ENCODE assay signal across 1 cellular context in genomic region chr1:203682401-203683383, GRCh38.
TF ChIP-seq lines count a peak whose summit lies in the region.

No MANE protein-coding gene starts in this region.

TF ChIP-seq in K562, 482 proteins besides CTCF, POLR2A, EP300 and RAD21 (continued from another document and continues in another):
- TF ChIP-seq JUN (IDR thresholded peaks at IDR 0.05; ENCODE audit: borderline replicate concordance, low read depth, low read length) (no peak), JUN (CRISPR knock-in tag; IDR thresholded peaks at IDR 0.05; ENCODE audit: borderline replicate concordance) (no peak), TBL1XR1 (IDR thresholded peaks at IDR 0.05; ENCODE audit: low read length in 2 of 2) (no peak; a peak in 1 of 4 replicates), MTA3 (IDR thresholded peaks at IDR 0.05; ENCODE audit: borderline replicate concordance) (0 out of 2 replicates have a peak, but pooled peaks have one; percentile 38), SUPT5H (IDR thresholded peaks at IDR 0.05) (peak; percentile 29; the same call in 1 of the 2 replicates), TBP (optimal IDR thresholded peaks at IDR 0.05; ENCODE audit: low read depth, low read length) (peak; percentile 59), BCOR (IDR thresholded peaks at IDR 0.05) (no peak), TRIM24 (IDR thresholded peaks at IDR 0.05) (peak; percentile 23 to 98; a peak in 2 of 4 replicates), FOS (IDR thresholded peaks at IDR 0.05; ENCODE audit: extremely low read depth, insufficient read length) (no peak), STAT5B (CRISPR knock-in tag; IDR thresholded peaks at IDR 0.05) (no peak), ZFP36 (IDR thresholded peaks at IDR 0.05; ENCODE audit: low read depth, low read length, partially characterized antibody) (no peak), ZNF175 (CRISPR knock-in tag; IDR thresholded peaks at IDR 0.05; ENCODE audit: low read depth) (peak; percentile 66; the same call in 1 of the 2 replicates), HOMEZ (CRISPR knock-in tag; IDR thresholded peaks at IDR 0.05) (no peak), ZNF232 (CRISPR knock-in tag; IDR thresholded peaks at IDR 0.05) (no peak), TFE3 (CRISPR knock-in tag; IDR thresholded peaks at IDR 0.05) (no peak), CHD1 (IDR thresholded peaks at IDR 0.05; ENCODE audit: low read length) (no peak), ZNF324 (CRISPR knock-in tag; IDR thresholded peaks at IDR 0.05) (no peak), ETS2 (tag; IDR thresholded peaks at IDR 0.05; ENCODE audit: borderline replicate concordance, poor library complexity, severe bottlenecking) (no peak), FOXK2 (conservative IDR thresholded peaks at IDR 0.05 in 1 of 2, IDR thresholded peaks at IDR 0.05 in 1 of 2; ENCODE audit: low read depth in 2 of 2) (peak; percentile 93 to 95), GTF2E2 (tag; IDR thresholded peaks at IDR 0.05) (no peak), ZNF384 (IDR thresholded peaks at IDR 0.05; ENCODE audit: low read depth, low read length) (peak; percentile 25; the same call in 1 of the 2 replicates), KAT8 (IDR thresholded peaks at IDR 0.05; ENCODE audit: low read depth) (0 out of 2 replicates have a peak, but pooled peaks have one; percentile 18), MAZ (CRISPR knock-in tag; conservative IDR thresholded peaks at IDR 0.05 in 1 of 2, IDR thresholded peaks at IDR 0.05 in 1 of 2) (0 out of 4 replicates have a peak, but pooled peaks of 1 of the 2 experiments have one; percentile 37), ZNF197 (CRISPR knock-in tag; IDR thresholded peaks at IDR 0.05; ENCODE audit: low read depth) (no peak), WHSC1 (IDR thresholded peaks at IDR 0.05; ENCODE audit: low read length) (no peak), MLLT1 (IDR thresholded peaks at IDR 0.05) (peak in 1 of 2 experiments; percentile 93; a peak in 2 of 4 replicates), PHF21A (IDR thresholded peaks at IDR 0.05; ENCODE audit: borderline replicate concordance, low read depth) (0 out of 2 replicates have a peak, but pooled peaks have one; percentile 20), CREB3L1 (IDR thresholded peaks at IDR 0.05; ENCODE audit: borderline replicate concordance, low read depth) (peak; percentile 32; the same call in 1 of the 2 replicates), KLF10 (CRISPR knock-in tag; IDR thresholded peaks at IDR 0.05) (no peak), PTBP1 (IDR thresholded peaks at IDR 0.05; ENCODE audit: low read depth, low read length) (no peak), GMEB1 (CRISPR knock-in tag; IDR thresholded peaks at IDR 0.05) (no peak), NFIC (IDR thresholded peaks at IDR 0.05) (peak; percentile 63; the same call in 1 of the 2 replicates), HDGF (IDR thresholded peaks at IDR 0.05) (no peak), NFATC3 (IDR thresholded peaks at IDR 0.05) (0 out of 2 replicates have a peak, but pooled peaks have one; percentile 74), NCOA1 (IDR thresholded peaks at IDR 0.05; ENCODE audit: low read depth) (peak; percentile 96), ZBTB17 (CRISPR knock-in tag; IDR thresholded peaks at IDR 0.05) (0 out of 2 replicates have a peak, but pooled peaks have one; percentile 14), TAF15 (IDR thresholded peaks at IDR 0.05; ENCODE audit: low read depth, low read length) (no peak), RFX1 (IDR thresholded peaks at IDR 0.05) (peak; percentile 94), ELF1 (tag; IDR thresholded peaks at IDR 0.05) (no peak), THRAP3 (IDR thresholded peaks at IDR 0.05; ENCODE audit: borderline replicate concordance) (0 out of 2 replicates have a peak, but pooled peaks have one; percentile 68), PKNOX1 (IDR thresholded peaks at IDR 0.05) (peak; percentile 50), LEF1 (IDR thresholded peaks at IDR 0.05) (0 out of 2 replicates have a peak, but pooled peaks have one; percentile 18), ZNF277 (CRISPR knock-in tag; IDR thresholded peaks at IDR 0.05; ENCODE audit: borderline replicate concordance) (no peak), LARP7 (IDR thresholded peaks at IDR 0.05) (peak; percentile 30; the same call in 1 of the 2 replicates), CBFA2T2 (conservative IDR thresholded peaks at IDR 0.05) (0 out of 2 replicates have a peak, but pooled peaks have one; percentile 21), GABPB1 (CRISPR knock-in tag; IDR thresholded peaks at IDR 0.05) (peak; percentile 98), ZKSCAN1 (IDR thresholded peaks at IDR 0.05; ENCODE audit: low read depth, low read length) (no peak), PHF8 (IDR thresholded peaks at IDR 0.05; ENCODE audit: borderline replicate concordance, low read length) (peak; percentile 20; the same call in 1 of the 2 replicates), BRF1 (IDR thresholded peaks at IDR 0.05; ENCODE audit: borderline replicate concordance, extremely low read depth, insufficient read length) (no peak), MEIS2 (IDR thresholded peaks at IDR 0.05; ENCODE audit: partially characterized antibody) (peak; percentile 17), SMC3 (conservative IDR thresholded peaks at IDR 0.05; ENCODE audit: insufficient read depth, low read depth, low read length) (no peak), PTRF (tag; IDR thresholded peaks at IDR 0.05) (no peak), POLR3A (IDR thresholded peaks at IDR 0.05; ENCODE audit: borderline replicate concordance, extremely low read depth, insufficient read depth, insufficient read length) (no peak), ZC3H8 (IDR thresholded peaks at IDR 0.05) (no peak), SNRNP70 (optimal IDR thresholded peaks at IDR 0.05; ENCODE audit: low read depth, low read length) (no peak), DIDO1 (tag; IDR thresholded peaks at IDR 0.05; ENCODE audit: low read depth) (peak; percentile 97)
- TF ChIP-seq, protein P1, sequence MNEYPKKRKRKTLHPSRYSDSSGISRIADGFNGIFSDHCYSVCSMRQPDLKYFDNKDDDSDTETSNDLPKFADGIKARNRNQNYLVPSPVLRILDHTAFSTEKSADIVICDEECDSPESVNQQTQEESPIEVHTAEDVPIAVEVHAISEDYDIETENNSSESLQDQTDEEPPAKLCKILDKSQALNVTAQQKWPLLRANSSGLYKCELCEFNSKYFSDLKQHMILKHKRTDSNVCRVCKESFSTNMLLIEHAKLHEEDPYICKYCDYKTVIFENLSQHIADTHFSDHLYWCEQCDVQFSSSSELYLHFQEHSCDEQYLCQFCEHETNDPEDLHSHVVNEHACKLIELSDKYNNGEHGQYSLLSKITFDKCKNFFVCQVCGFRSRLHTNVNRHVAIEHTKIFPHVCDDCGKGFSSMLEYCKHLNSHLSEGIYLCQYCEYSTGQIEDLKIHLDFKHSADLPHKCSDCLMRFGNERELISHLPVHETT (CRISPR knock-in tag; conservative IDR thresholded peaks at IDR 0.05 in 1 of 2, IDR thresholded peaks at IDR 0.05 in 1 of 2) = peak in 1 of 2 experiments; percentile 64; a peak in 2 of 4 replicates
- TF ChIP-seq, protein P2, sequence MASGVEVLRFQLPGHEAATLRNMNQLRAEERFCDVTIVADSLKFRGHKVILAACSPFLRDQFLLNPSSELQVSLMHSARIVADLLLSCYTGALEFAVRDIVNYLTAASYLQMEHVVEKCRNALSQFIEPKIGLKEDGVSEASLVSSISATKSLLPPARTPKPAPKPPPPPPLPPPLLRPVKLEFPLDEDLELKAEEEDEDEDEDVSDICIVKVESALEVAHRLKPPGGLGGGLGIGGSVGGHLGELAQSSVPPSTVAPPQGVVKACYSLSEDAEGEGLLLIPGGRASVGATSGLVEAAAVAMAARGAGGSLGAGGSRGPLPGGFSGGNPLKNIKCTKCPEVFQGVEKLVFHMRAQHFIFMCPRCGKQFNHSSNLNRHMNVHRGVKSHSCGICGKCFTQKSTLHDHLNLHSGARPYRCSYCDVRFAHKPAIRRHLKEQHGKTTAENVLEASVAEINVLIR (CRISPR knock-in tag; IDR thresholded peaks at IDR 0.05) = no peak
- TF ChIP-seq, protein P3, sequence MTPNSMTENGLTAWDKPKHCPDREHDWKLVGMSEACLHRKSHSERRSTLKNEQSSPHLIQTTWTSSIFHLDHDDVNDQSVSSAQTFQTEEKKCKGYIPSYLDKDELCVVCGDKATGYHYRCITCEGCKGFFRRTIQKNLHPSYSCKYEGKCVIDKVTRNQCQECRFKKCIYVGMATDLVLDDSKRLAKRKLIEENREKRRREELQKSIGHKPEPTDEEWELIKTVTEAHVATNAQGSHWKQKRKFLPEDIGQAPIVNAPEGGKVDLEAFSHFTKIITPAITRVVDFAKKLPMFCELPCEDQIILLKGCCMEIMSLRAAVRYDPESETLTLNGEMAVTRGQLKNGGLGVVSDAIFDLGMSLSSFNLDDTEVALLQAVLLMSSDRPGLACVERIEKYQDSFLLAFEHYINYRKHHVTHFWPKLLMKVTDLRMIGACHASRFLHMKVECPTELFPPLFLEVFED (CRISPR knock-in tag; conservative IDR thresholded peaks at IDR 0.05) = no peak
